16 cellular contexts compared by ENCODE assay signal in genomic region chr12:6082613-6083012, GRCh38. TPM values are rescaled to one million over a fixed set of nuclear protein-coding genes. Genes with fewer than 3 reads are reported as not detected.
"Had no signal": no experiment of that assay in that cellular context is flagged by ENCODE, and none has a peak within 500 bp of the region (broad histone marks: within the 10 kb centered on the region; RNA-seq: fewer than 3 reads in every experiment).

No MANE protein-coding gene starts in this region.

- H3K36me3 ChIP-seq: thyroid gland had no signal

- DNase-seq: activated CD4-positive, alpha-beta T cell treated with anti-CD3 and anti-CD28 coated beads, Interleukin-2, amount 10 ng/mL, durations not matched to agents 7 days and 5 days; activated CD4-positive, CD25-positive, alpha-beta regulatory T cell; activated CD8-positive, alpha-beta memory T cell treated with anti-CD3 and anti-CD28 coated beads for 24 hours; activated T-cell treated with anti-CD3 and anti-CD28 coated beads for 4 hours; dorsolateral prefrontal cortex; foreskin fibroblast; glutamatergic neuron; nephron progenitor cell; retina; small intestine; thyroid gland had no signal

- H3K27ac Mint-ChIP-seq: activated CD4-positive, alpha-beta T cell treated with anti-CD3 and anti-CD28 coated beads, Interleukin-2, amount 10 ng/mL, durations not matched to agents 7 days and 5 days; activated naive CD4-positive, alpha-beta T cell treated with anti-CD3 and anti-CD28 coated beads, Interleukin-2, amount 50 U/mL, for 24 hours; nephron progenitor cell; T-helper 1 cell treated with Interleukin-12 subunit alpha and Interleukin-12 subunit beta and Interleukin-4 antibody, amounts not matched to agents 30 μg/mL and 1 μg/mL, for 36 hours had no signal

- FAIRE-seq: small intestine, TTC549 had no signal

- H3K4me3 Mint-ChIP-seq: activated CD4-positive, alpha-beta T cell treated with anti-CD3 and anti-CD28 coated beads, Interleukin-2, amount 10 ng/mL, durations not matched to agents 7 days and 5 days; activated naive CD4-positive, alpha-beta T cell treated with anti-CD3 and anti-CD28 coated beads, Interleukin-2, amount 50 U/mL, for 24 hours; nephron progenitor cell; T-helper 1 cell treated with Interleukin-12 subunit alpha and Interleukin-12 subunit beta and Interleukin-4 antibody, amounts not matched to agents 30 μg/mL and 1 μg/mL, for 36 hours had no signal

- H3K27me3 ChIP-seq: dorsolateral prefrontal cortex, esophagus muscularis mucosa, thyroid gland had no signal

- H3K9me3 ChIP-seq: esophagus muscularis mucosa, thyroid gland had no signal

- H3K4me3 ChIP-seq: dorsolateral prefrontal cortex, esophagus muscularis mucosa, SK-N-MC, thyroid gland had no signal

- H3K4me1 Mint-ChIP-seq: activated CD4-positive, alpha-beta T cell treated with anti-CD3 and anti-CD28 coated beads, Interleukin-2, amount 10 ng/mL, durations not matched to agents 7 days and 5 days; activated naive CD4-positive, alpha-beta T cell treated with anti-CD3 and anti-CD28 coated beads, Interleukin-2, amount 50 U/mL, for 24 hours had no signal

- H3K27ac ChIP-seq: SK-N-MC, thyroid gland had no signal

- H3K27me3 Mint-ChIP-seq: activated CD4-positive, alpha-beta T cell treated with anti-CD3 and anti-CD28 coated beads, Interleukin-2, amount 10 ng/mL, durations not matched to agents 7 days and 5 days; activated naive CD4-positive, alpha-beta T cell treated with anti-CD3 and anti-CD28 coated beads, Interleukin-2, amount 50 U/mL, for 24 hours had no signal

- H3K9me3 Mint-ChIP-seq: activated CD4-positive, alpha-beta T cell treated with anti-CD3 and anti-CD28 coated beads, Interleukin-2, amount 10 ng/mL, durations not matched to agents 7 days and 5 days; activated naive CD4-positive, alpha-beta T cell treated with anti-CD3 and anti-CD28 coated beads, Interleukin-2, amount 50 U/mL, for 24 hours; nephron progenitor cell; T-helper 1 cell treated with Interleukin-12 subunit alpha and Interleukin-12 subunit beta and Interleukin-4 antibody, amounts not matched to agents 30 μg/mL and 1 μg/mL, for 36 hours had no signal

- H3K36me3 Mint-ChIP-seq: activated naive CD4-positive, alpha-beta T cell treated with anti-CD3 and anti-CD28 coated beads, Interleukin-2, amount 50 U/mL, for 24 hours had no signal

RNA-seq across cellular contexts. Expression of gene VWF, which starts 41.9 kb away (rescaled TPM):
- total RNA-seq: activated CD4-positive, alpha-beta T cell treated with anti-CD3 and anti-CD28 coated beads, Interleukin-2, amount 10 ng/mL, durations not matched to agents 7 days and 5 days had no signal
